Comparison of ENCODE assay signal across 8 cellular contexts in genomic region chr18:54222922-54223567, GRCh38. TPM values are rescaled to one million over a fixed set of nuclear protein-coding genes. Genes with fewer than 3 reads are reported as not detected.
A peak's percentile ranks its signal among the peaks of the same experiment; 100 is the strongest.
DNase-seq lines count a peak whose midpoint lies in the region; ATAC-seq, FAIRE-seq and TF ChIP-seq lines count a peak whose summit lies in the region.

No MANE protein-coding gene starts in this region.

- no peak for FAIRE-seq in keratinocyte (lab: Jason Lieb, UNC)
- no peak for FAIRE-seq in frontal cortex (lab: Jason Lieb, UNC)

- peak overlapping the region; percentile 69 to 84 (median 78) for H3K4me3 ChIP-seq in keratinocyte (ENCODE audit: control insufficient read depth in 2 of 3, extremely low read depth in 1 of 3, insufficient read depth in 2 of 3, low read depth in 1 of 3, low read length in 3 of 3)

- H3K27ac ChIP-seq in keratinocyte (ENCODE audit: control insufficient read depth, insufficient read depth, low read length), result peak overlapping the region; percentile 96

- peak overlapping the region; percentile 92 for H3K27ac Mint-ChIP-seq in stimulated activated memory B cell treated with anti-CD40 and anti-IgM and Interleukin-4, amounts not matched to agents 10 μg/mL and 1 μg/mL and 100 μg/mL, for 72 hours

- peaks cover 20% of the 10 kb centered on the region for H4K20me1 ChIP-seq in keratinocyte (ENCODE audit: control insufficient read depth, extremely low read depth, insufficient read depth, low read length)

- H3K9ac ChIP-seq in keratinocyte (ENCODE audit: control insufficient read depth, extremely low read depth, insufficient read depth, low read length), result peak overlapping the region; percentile 85

- no peaks in the 10 kb centered on the region for H3K27me3 Mint-ChIP-seq in stimulated activated memory B cell treated with anti-CD40 and anti-IgM and Interleukin-4, amounts not matched to agents 10 μg/mL and 1 μg/mL and 100 μg/mL, for 72 hours

- H3K4me3 Mint-ChIP-seq in stimulated activated memory B cell treated with anti-CD40 and anti-IgM and Interleukin-4, amounts not matched to agents 10 μg/mL and 1 μg/mL and 100 μg/mL, for 72 hours, result peak overlapping the region; percentile 87

- no peaks in the 10 kb centered on the region for H3K27me3 ChIP-seq in keratinocyte (ENCODE audit: control insufficient read depth, extremely low read depth, insufficient read depth, low read length)

- H3K9me3 ChIP-seq in keratinocyte (ENCODE audit: control insufficient read depth, low read depth, low read length), result no peaks in the 10 kb centered on the region

- peak; percentile 27 for DNase-seq in NK-92 treated with Interleukin-12 subunit alpha and Interleukin-12 subunit beta, amount 100 ng/mL, for 24 hours (lab: John Stamatoyannopoulos, UW)
- DNase-seq in NK-92 (lab: John Stamatoyannopoulos, UW; ENCODE audit: unreplicated experiment), result no peak
- DNase-seq in NCI-H2107 (lab: John Stamatoyannopoulos, UW), result peak; percentile 43
- peak; percentile 75 for DNase-seq in activated effector memory CD4-positive, alpha-beta T cell treated with anti-CD3 and anti-CD28 coated beads, Interleukin-2, amount 50 U/mL, for 16 hours
- no peak for DNase-seq in keratinocyte (ENCODE audit: low read depth, low spot score)
- no peak for DNase-seq in frontal cortex (ENCODE audit: low spot score in 2 of 2)

- H3K4me1 Mint-ChIP-seq in stimulated activated memory B cell treated with anti-CD40 and anti-IgM and Interleukin-4, amounts not matched to agents 10 μg/mL and 1 μg/mL and 100 μg/mL, for 72 hours, result peaks cover 58% of the 10 kb centered on the region

- no peaks in the 10 kb centered on the region for H3K9me1 ChIP-seq in keratinocyte (ENCODE audit: control insufficient read depth, extremely low read depth, insufficient read depth, low read length)

- peak; percentile 29 for ATAC-seq in HG02588 (IDR thresholded peaks at IDR 0.05; ENCODE audit: unreplicated experiment)
- ATAC-seq in stimulated activated memory B cell treated with anti-CD40 and anti-IgM and Interleukin-4, amounts not matched to agents 10 μg/mL and 1 μg/mL and 100 μg/mL, for 72 hours, result peak; percentile 54

- H3K4me1 ChIP-seq in keratinocyte (ENCODE audit: control insufficient read depth, extremely low read depth, insufficient read depth, low read length), result peaks cover 27% of the 10 kb centered on the region

- H3K36me3 ChIP-seq in keratinocyte (ENCODE audit: control insufficient read depth in 2 of 2, extremely low read depth in 1 of 2, insufficient read depth in 2 of 2, low read length in 2 of 2), result no peaks in the 10 kb centered on the region

- H3K4me2 ChIP-seq in keratinocyte (ENCODE audit: control insufficient read depth, extremely low read depth, insufficient read depth, low read depth, low read length), result peak overlapping the region; percentile 92

- H3K79me2 ChIP-seq in keratinocyte (ENCODE audit: control insufficient read depth, insufficient read depth, low read length), result peaks cover 58% of the 10 kb centered on the region

- no peaks in the 10 kb centered on the region for H3K9me3 Mint-ChIP-seq in stimulated activated memory B cell treated with anti-CD40 and anti-IgM and Interleukin-4, amounts not matched to agents 10 μg/mL and 1 μg/mL and 100 μg/mL, for 72 hours

- H3K36me3 Mint-ChIP-seq in stimulated activated memory B cell treated with anti-CD40 and anti-IgM and Interleukin-4, amounts not matched to agents 10 μg/mL and 1 μg/mL and 100 μg/mL, for 72 hours, result peaks cover 11% of the 10 kb centered on the region

- peak; percentile 39 to 61 (median 45) for TF ChIP-seq CTCF in keratinocyte (optimal IDR thresholded peaks at IDR 0.05 in 1 of 3, IDR thresholded peaks at IDR 0.05 in 1 of 3, conservative IDR thresholded peaks at IDR 0.05 in 1 of 3; ENCODE audit: extremely low read depth in 1 of 3, insufficient read depth in 2 of 3, low read length in 3 of 3)

- no peak overlapping the region for H2AFZ ChIP-seq in keratinocyte (ENCODE audit: control insufficient read depth, low read length)

- dilution Hi-C loops in keratinocyte (cut with MboI; ENCODE audit: extremely low pct_ligation_motif_present, low sequenced_read_pairs), result no loop called here

RNA-seq across cellular contexts. Expression of gene MBD2, which starts 1.4 kb away (rescaled TPM):
- polyA plus RNA-seq in keratinocyte, result 45.4 to 212 TPM (median 80.1 TPM) in 3 replicates
- 220 TPM for polyA plus RNA-seq in keratinocyte (2011; ENCODE audit: low read depth)
- 46.4 and 76.9 TPM in 2 replicates for polyA plus RNA-seq in keratinocyte (2011; cell fraction: cytosol; rRNA removed)
- polyA plus RNA-seq in keratinocyte (2011; cell fraction: nucleus; rRNA removed), result 42.6 and 55.9 TPM in 2 replicates
- polyA plus RNA-seq in keratinocyte (2012; ENCODE audit: low replicate concordance), result 37.7 and 50.0 TPM in 2 replicates
- polyA minus RNA-seq in keratinocyte, result 18.3 to 65.2 TPM (median 48.8 TPM) in 3 replicates
- polyA minus RNA-seq in keratinocyte (2011; cell fraction: cytosol; rRNA and poly(A)+ RNA removed), result 155 TPM
- polyA minus RNA-seq in keratinocyte (2011; cell fraction: nucleus; rRNA and poly(A)+ RNA removed), result 16.7 and 22.9 TPM in 2 replicates
- total RNA-seq in frontal cortex, result 18.3 TPM

RNA-seq across cellular contexts. Expression of gene POLI, which starts 46.3 kb away (rescaled TPM):
- polyA plus RNA-seq in keratinocyte, result 12.1 to 25.6 TPM (median 20.5 TPM) in 3 replicates
- polyA plus RNA-seq in keratinocyte (2011; ENCODE audit: low read depth), result 14.2 TPM
- polyA plus RNA-seq in keratinocyte (2011; cell fraction: cytosol; rRNA removed), result 6.9 and 15.3 TPM in 2 replicates
- polyA plus RNA-seq in keratinocyte (2011; cell fraction: nucleus; rRNA removed), result 56.9 and 68.7 TPM in 2 replicates
- 9.8 and 11.5 TPM in 2 replicates for polyA plus RNA-seq in keratinocyte (2012; ENCODE audit: low replicate concordance)
- polyA minus RNA-seq in keratinocyte, result 2.4 to 23.5 TPM (median 8.0 TPM) in 3 replicates
- polyA minus RNA-seq in keratinocyte (2011; cell fraction: cytosol; rRNA and poly(A)+ RNA removed), result 10.0 TPM
- polyA minus RNA-seq in keratinocyte (2011; cell fraction: nucleus; rRNA and poly(A)+ RNA removed), result 15.1 and 31.9 TPM in 2 replicates
- 99.9 TPM for total RNA-seq in frontal cortex

Comparison
In these comparisons a context has a peak if more than half of its experiments do, and no peak if none do; other contexts are left out.
1. DNase-seq: peak in NK-92 treated with Interleukin-12 subunit alpha and Interleukin-12 subunit beta, amount 100 ng/mL, for 24 hours (single experiment), NCI-H2107 (single experiment) and activated effector memory CD4-positive, alpha-beta T cell treated with anti-CD3 and anti-CD28 coated beads, Interleukin-2, amount 50 U/mL, for 16 hours (single experiment); none in NK-92 (single experiment), keratinocyte (single experiment) and frontal cortex (0 of 2).